Comparison of ENCODE assay signal across 18 cellular contexts in genomic region chr17:27984816-27985215, GRCh38. TPM values are rescaled to one million over a fixed set of nuclear protein-coding genes. Genes with fewer than 3 reads are reported as not detected.
DNase-seq lines count a peak whose midpoint lies in the region; ATAC-seq and TF ChIP-seq lines count a peak whose summit lies in the region.
"Had no signal": no experiment of that assay in that cellular context is flagged by ENCODE, and none has a peak within 500 bp of the region (broad histone marks: within the 10 kb centered on the region; RNA-seq: fewer than 3 reads in every experiment).

No MANE protein-coding gene starts in this region.

- H3K4me1 ChIP-seq in HEK293 (ENCODE audit: control insufficient read depth, insufficient read depth, low read length) (no peaks in the 10 kb centered on the region), body of pancreas (peaks cover 4% of the 10 kb centered on the region), stomach (peaks cover 0 to 10% (median 0%) of the 10 kb centered on the region in 4 donors)
- H3K4me1 ChIP-seq: ascending aorta, BE2C had no signal

- intact Hi-C loops in body of pancreas (cut with DNase I) (loop anchor here (10.0 kb wide), 1 partner anchor 50 kb away; no protein-coding TSS in a partner anchor), left colon (cut with DNase I, micrococcal nuclease) (no loop called here), stomach (cut with DNase I; ENCODE audit: low total_unique reads) (no loop called here)

- H3K27me3 ChIP-seq in body of pancreas: no peaks in the 10 kb centered on the region
- peaks cover 0 to 8% (median 0%) of the 10 kb centered on the region in 3 donors for H3K27me3 ChIP-seq in stomach
- H3K27me3 ChIP-seq: ascending aorta, BE2C, MG63 had no signal

- H3K27ac ChIP-seq in HEK293 (ENCODE audit: extremely low read depth, low read depth, low read length): no peak overlapping the region
- H3K27ac ChIP-seq in body of pancreas: no peak overlapping the region
- H3K27ac ChIP-seq in stomach: peak overlapping the region in 3 of 5 donors; percentile 10 to 38 (median 13)
- H3K27ac ChIP-seq: ascending aorta had no signal

- no peaks in the 10 kb centered on the region for H3K36me3 ChIP-seq in HEK293 (ENCODE audit: control insufficient read depth in 2 of 2, insufficient read depth in 1 of 2, low read length in 2 of 2)
- H3K36me3 ChIP-seq in body of pancreas (replicated peaks in 1 of 2; ENCODE audit: insufficient read depth in 1 of 2, low read depth in 2 of 2): no peaks in the 10 kb centered on the region
- H3K36me3 ChIP-seq in stomach: no peaks in the 10 kb centered on the region
- H3K36me3 ChIP-seq: ascending aorta, BE2C, MG63 had no signal

- no peak for TF ChIP-seq EP300 in stomach (IDR thresholded peaks at IDR 0.05)

- H3K4me3 ChIP-seq in HEK293 (ENCODE audit: low read depth, low read length) (no peak overlapping the region), body of pancreas (no peak overlapping the region), stomach (no peak overlapping the region)
- H3K4me3 ChIP-seq: ascending aorta, MG63 had no signal

- DNase-seq in body of pancreas (no peak), left colon (no peak), stomach (no peak), NCI-H526 treated with DMSO at 0.1 percent for 48 hours (lab: John Stamatoyannopoulos, UW) (no peak), DMS53 (lab: John Stamatoyannopoulos, UW) (no peak)
- DNase-seq: activated CD4-positive, alpha-beta T cell treated with anti-CD3 and anti-CD28 coated beads, Interleukin-2, amount 50 U/mL, for 4 hours; activated T-cell treated with anti-CD3 and anti-CD28 coated beads for 4 hours; BE2C; GDM1; MG63; NCI-H1694; NCI-H2227 treated with DMSO at 0.1 percent for 48 hours; nucleus accumbens had no signal

- peak; percentile 33 for ATAC-seq in body of pancreas
- peak; percentile 18 for ATAC-seq in left colon
- ATAC-seq in HG03378 (IDR thresholded peaks at IDR 0.05; ENCODE audit: unreplicated experiment): no peak
- ATAC-seq: left lobe of liver, sciatic nerve had no signal

- POLR2A ChIA-PET in HEK293 (lab: Yijun Ruan, JAX): no interaction called here

- CTCF ChIA-PET in HEK293 (lab: Yijun Ruan, JAX): no interaction called here

- WGBS in body of pancreas, 2 donors: 54 to 61% methylated on average over 6 of the region's 6 CpGs
- 53 to 62% (median 54%) methylated on average over 6 of the region's 6 CpGs for WGBS in stomach, 5 donors

- no peak for TF ChIP-seq POLR2A in body of pancreas (IDR thresholded peaks at IDR 0.05)
- no peak for TF ChIP-seq POLR2A in stomach (IDR thresholded peaks at IDR 0.05)

- TF ChIP-seq CTCF in HEK293 (tag by site-specific recombination; IDR thresholded peaks at IDR 0.05) (no peak), body of pancreas (IDR thresholded peaks at IDR 0.05) (no peak), stomach (IDR thresholded peaks at IDR 0.05) (no peak)

- no peaks in the 10 kb centered on the region for H3K9me3 ChIP-seq in HEK293 (ENCODE audit: control insufficient read depth, insufficient read depth, low read depth, low read length)
- H3K9me3 ChIP-seq in body of pancreas: no peaks in the 10 kb centered on the region
- no peaks in the 10 kb centered on the region for H3K9me3 ChIP-seq in stomach
- H3K9me3 ChIP-seq: ascending aorta, BE2C, MG63 had no signal

TF ChIP-seq in HEK293, 187 proteins besides CTCF, POLR2A, EP300 and RAD21:
- TF ChIP-seq MZF1 (tag by site-specific recombination; IDR thresholded peaks at IDR 0.05; ENCODE audit: borderline replicate concordance) (no peak), EGR2 (tag by site-specific recombination; IDR thresholded peaks at IDR 0.05; ENCODE audit: low read depth) (peak; percentile 33; the same call in 1 of the 2 replicates), ZNF354C (tag by site-specific recombination; IDR thresholded peaks at IDR 0.05; ENCODE audit: borderline replicate concordance, low read depth) (no peak)

RNA-seq across cellular contexts. Expression of gene NLK, which starts 57.7 kb away (rescaled TPM):
- 10 to 100 TPM; 15.5 to 30.1 TPM for total RNA-seq in body of pancreas
- 10 to 100 TPM; 22.6 to 25.2 TPM for total RNA-seq in left colon
- 100 to 1,000 TPM in 1 of 5 donors, 10 to 100 TPM in 3, 1 to 10 TPM in 1; 5.5 to 169 (median 28.4) TPM for total RNA-seq in stomach
- 1 to 10 TPM; 4.3 to 5.5 (median 5.4) TPM for polyA plus RNA-seq in stomach

Comparison
In these comparisons a context has a peak if more than half of its experiments do, and no peak if none do; other contexts are left out.
1. H3K27ac ChIP-seq: peak in stomach (3 of 5); none in HEK293 (single experiment) and body of pancreas (0 of 4).